Comparison of ENCODE assay signal across 7 cellular contexts in genomic region chr1:34929497-34929852, GRCh38. TPM values are rescaled to one million over a fixed set of nuclear protein-coding genes. Genes with fewer than 3 reads are reported as not detected.
A peak's percentile ranks its signal among the peaks of the same experiment; 100 is the strongest.
DNase-seq lines count a peak whose midpoint lies in the region; ATAC-seq and TF ChIP-seq lines count a peak whose summit lies in the region.

A gene with protein sequence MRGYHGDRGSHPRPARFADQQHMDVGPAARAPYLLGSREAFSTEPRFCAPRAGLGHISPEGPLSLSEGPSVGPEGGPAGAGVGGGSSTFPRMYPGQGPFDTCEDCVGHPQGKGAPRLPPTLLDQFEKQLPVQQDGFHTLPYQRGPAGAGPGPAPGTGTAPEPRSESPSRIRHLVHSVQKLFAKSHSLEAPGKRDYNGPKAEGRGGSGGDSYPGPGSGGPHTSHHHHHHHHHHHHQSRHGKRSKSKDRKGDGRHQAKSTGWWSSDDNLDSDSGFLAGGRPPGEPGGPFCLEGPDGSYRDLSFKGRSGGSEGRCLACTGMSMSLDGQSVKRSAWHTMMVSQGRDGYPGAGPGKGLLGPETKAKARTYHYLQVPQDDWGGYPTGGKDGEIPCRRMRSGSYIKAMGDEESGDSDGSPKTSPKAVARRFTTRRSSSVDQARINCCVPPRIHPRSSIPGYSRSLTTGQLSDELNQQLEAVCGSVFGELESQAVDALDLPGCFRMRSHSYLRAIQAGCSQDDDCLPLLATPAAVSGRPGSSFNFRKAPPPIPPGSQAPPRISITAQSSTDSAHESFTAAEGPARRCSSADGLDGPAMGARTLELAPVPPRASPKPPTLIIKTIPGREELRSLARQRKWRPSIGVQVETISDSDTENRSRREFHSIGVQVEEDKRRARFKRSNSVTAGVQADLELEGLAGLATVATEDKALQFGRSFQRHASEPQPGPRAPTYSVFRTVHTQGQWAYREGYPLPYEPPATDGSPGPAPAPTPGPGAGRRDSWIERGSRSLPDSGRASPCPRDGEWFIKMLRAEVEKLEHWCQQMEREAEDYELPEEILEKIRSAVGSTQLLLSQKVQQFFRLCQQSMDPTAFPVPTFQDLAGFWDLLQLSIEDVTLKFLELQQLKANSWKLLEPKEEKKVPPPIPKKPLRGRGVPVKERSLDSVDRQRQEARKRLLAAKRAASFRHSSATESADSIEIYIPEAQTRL (minus strand): TSS chr1:34929650. CDS start chr1:34905383, 24,267 bp downstream.

- peaks cover 4% of the 10 kb centered on the region for H3K4me1 Mint-ChIP-seq in osteocyte (ENCODE audit: unreplicated experiment)

- ATAC-seq in GM18867 (IDR thresholded peaks at IDR 0.05; ENCODE audit: unreplicated experiment) (no peak), GM19023 (IDR thresholded peaks at IDR 0.05; ENCODE audit: unreplicated experiment) (no peak), HG02763 (IDR thresholded peaks at IDR 0.05; ENCODE audit: unreplicated experiment) (no peak)

- peak; percentile 55 for DNase-seq in GM13976 (ENCODE audit: low spot score)
- peak; percentile 78 for DNase-seq in NCI-H345 (lab: John Stamatoyannopoulos, UW)
- DNase-seq in cerebellum (ENCODE audit: low spot score) = peak; percentile 81
- no peak for DNase-seq in osteocyte (ENCODE audit: extremely low spot score, unreplicated experiment)

- H3K9me3 Mint-ChIP-seq in osteocyte (ENCODE audit: unreplicated experiment) = no peaks in the 10 kb centered on the region

- H3K4me3 Mint-ChIP-seq in osteocyte (ENCODE audit: unreplicated experiment) = peak within 1 kb of the TSS; percentile 70

- TF ChIP-seq CTCF in GM13976 (IDR thresholded peaks at IDR 0.05; ENCODE audit: borderline replicate concordance, control extremely low read depth, extremely low read depth, insufficient read depth, missing control alignments) (no peak), osteocyte (IDR thresholded peaks at IDR 0.05) (no peak)

- in situ Hi-C loops in GM13976 (cut with MboI; ENCODE audit: low sequenced_read_pairs, unreplicated experiment) = no loop called here

- H3K27me3 Mint-ChIP-seq in osteocyte (ENCODE audit: unreplicated experiment) = peaks cover 47% of the 10 kb centered on the region

- no peaks in the 10 kb centered on the region for H3K36me3 Mint-ChIP-seq in osteocyte (ENCODE audit: unreplicated experiment)

- H3K27ac Mint-ChIP-seq in osteocyte (ENCODE audit: unreplicated experiment) = no peak within 1 kb of the TSS

RNA-seq across cellular contexts. Expression of the gene that starts here (rescaled TPM):
- total RNA-seq in cerebellum (15.5 TPM), osteocyte (0.21 TPM in 1 of 2 replicates, not detected in the other)

Comparison
In these comparisons a context has a peak if more than half of its experiments do, and no peak if none do; other contexts are left out.
1. RNA of the gene that starts here (total RNA-seq): 15.5 TPM in cerebellum (single experiment); 0.21 TPM in osteocyte; every median in the first group is over 10 times any median in the second.